Comparison of ENCODE assay signal across 1 cellular context in genomic region chr6:26187981-26188635, GRCh38.
TF ChIP-seq lines count a peak whose summit lies in the region.

No MANE protein-coding gene starts in this region.

TF ChIP-seq in HepG2, 621 proteins besides CTCF, POLR2A, EP300 and RAD21 (continued from another document):
- TF ChIP-seq ZNF503 (CRISPR knock-in tag; IDR thresholded peaks at IDR 0.05) (no peak), ZNF296 (CRISPR knock-in tag; conservative IDR thresholded peaks at IDR 0.05) (no peak), BRD4 (CRISPR knock-in tag; IDR thresholded peaks at IDR 0.05) (0 out of 2 replicates have a peak, but pooled peaks have one; percentile 36), PAX8 (CRISPR knock-in tag; IDR thresholded peaks at IDR 0.05; ENCODE audit: borderline replicate concordance) (0 out of 2 replicates have a peak, but pooled peaks have one; percentile 34), SKI (IDR thresholded peaks at IDR 0.05; ENCODE audit: partially characterized antibody) (no peak), ELF4 (CRISPR knock-in tag; IDR thresholded peaks at IDR 0.05; ENCODE audit: borderline replicate concordance) (0 out of 2 replicates have a peak, but pooled peaks have one; percentile 12), ZBTB46 (CRISPR knock-in tag; IDR thresholded peaks at IDR 0.05; ENCODE audit: borderline replicate concordance) (no peak), ZBTB44 (CRISPR knock-in tag; IDR thresholded peaks at IDR 0.05) (0 out of 2 replicates have a peak, but pooled peaks have one; percentile 18), ZNF121 (CRISPR knock-in tag; IDR thresholded peaks at IDR 0.05) (no peak), SALL2 (CRISPR knock-in tag; IDR thresholded peaks at IDR 0.05) (no peak), CEBPG (CRISPR knock-in tag; IDR thresholded peaks at IDR 0.05) (peak; percentile 30; the same call in 1 of the 2 replicates), GLMP (CRISPR knock-in tag; IDR thresholded peaks at IDR 0.05; ENCODE audit: borderline replicate concordance) (no peak), MATR3 (CRISPR knock-in tag; IDR thresholded peaks at IDR 0.05) (no peak), ISX (CRISPR knock-in tag; conservative IDR thresholded peaks at IDR 0.05) (no peak), ZBTB26 (CRISPR knock-in tag; IDR thresholded peaks at IDR 0.05; ENCODE audit: borderline replicate concordance) (no peak), ZNF280D (CRISPR knock-in tag; IDR thresholded peaks at IDR 0.05) (peak; percentile 26; the same call in 1 of the 2 replicates), E2F1 (CRISPR knock-in tag; IDR thresholded peaks at IDR 0.05) (peak; percentile 75), LCORL (IDR thresholded peaks at IDR 0.05) (no peak), LCORL (CRISPR knock-in tag; IDR thresholded peaks at IDR 0.05) (no peak), FLYWCH1 (CRISPR knock-in tag; IDR thresholded peaks at IDR 0.05) (0 out of 2 replicates have a peak, but pooled peaks have one; percentile 65), ZNF841 (CRISPR knock-in tag; IDR thresholded peaks at IDR 0.05; ENCODE audit: borderline replicate concordance) (no peak), TOPORS (CRISPR knock-in tag; IDR thresholded peaks at IDR 0.05) (no peak)
TF ChIP-seq in HepG2: peak in this region for 50.
